ENCODE assay signal across 2 cellular contexts in genomic region chr4:683247-683897, GRCh38.
TF ChIP-seq lines count a peak whose summit lies in the region.

No MANE protein-coding gene starts in this region.

TF ChIP-seq in IMR-90, 13 proteins besides CTCF, POLR2A, EP300 and RAD21:
- no peak for TF ChIP-seq USF2 (IDR thresholded peaks at IDR 0.05; ENCODE audit: low read depth, low read length)
- TF ChIP-seq BHLHE40 (IDR thresholded peaks at IDR 0.05; ENCODE audit: low read depth, low read length): no peak
- no peak for TF ChIP-seq MXI1 (IDR thresholded peaks at IDR 0.05; ENCODE audit: borderline replicate concordance, low read depth, low read length)
- TF ChIP-seq CHD1 (IDR thresholded peaks at IDR 0.05; ENCODE audit: low read depth, low read length): no peak
- TF ChIP-seq MAZ (IDR thresholded peaks at IDR 0.05; ENCODE audit: borderline replicate concordance, low read depth, low read length): no peak
- TF ChIP-seq ELK1 (IDR thresholded peaks at IDR 0.05; ENCODE audit: borderline replicate concordance, low read depth, low read length): no peak
- no peak for TF ChIP-seq NFE2L2 (IDR thresholded peaks at IDR 0.05; ENCODE audit: low read depth, low read length)
- no peak for TF ChIP-seq FOS (IDR thresholded peaks at IDR 0.05; ENCODE audit: low read depth, low read length)
- no peak for TF ChIP-seq RCOR1 (IDR thresholded peaks at IDR 0.05; ENCODE audit: insufficient replicate concordance, low read length)
- no peak for TF ChIP-seq CEBPB (IDR thresholded peaks at IDR 0.05; ENCODE audit: low read depth, low read length)
- no peak for TF ChIP-seq RFX5 (IDR thresholded peaks at IDR 0.05; ENCODE audit: low read depth, low read length)
- no peak for TF ChIP-seq MAFK (IDR thresholded peaks at IDR 0.05; ENCODE audit: low read depth, low read length)

TF ChIP-seq in HepG2, 621 proteins besides CTCF, POLR2A, EP300 and RAD21 (continues in another document):
- TF ChIP-seq HOXA9 (CRISPR knock-in tag; IDR thresholded peaks at IDR 0.05; ENCODE audit: borderline replicate concordance): no peak
- no peak for TF ChIP-seq DZIP1 (CRISPR knock-in tag; IDR thresholded peaks at IDR 0.05)
- no peak for TF ChIP-seq THAP8 (CRISPR knock-in tag; IDR thresholded peaks at IDR 0.05; ENCODE audit: borderline replicate concordance)
- TF ChIP-seq ZNF674 (CRISPR knock-in tag; IDR thresholded peaks at IDR 0.05; ENCODE audit: low read depth): no peak
- TF ChIP-seq ZNF574 (CRISPR knock-in tag; IDR thresholded peaks at IDR 0.05): no peak
- TF ChIP-seq SMARCC2 (IDR thresholded peaks at IDR 0.05): no peak
- TF ChIP-seq ARHGAP35 (CRISPR knock-in tag; IDR thresholded peaks at IDR 0.05; ENCODE audit: borderline replicate concordance): no peak
- no peak for TF ChIP-seq DNMT1 (CRISPR knock-in tag; IDR thresholded peaks at IDR 0.05)
- TF ChIP-seq ZNF777 (CRISPR knock-in tag; IDR thresholded peaks at IDR 0.05): peak; percentile 46; the same call in 1 of the 2 replicates
- no peak for TF ChIP-seq ZNF562 (CRISPR knock-in tag; IDR thresholded peaks at IDR 0.05; ENCODE audit: borderline replicate concordance)
- TF ChIP-seq ATF7-NPFF (CRISPR knock-in tag; IDR thresholded peaks at IDR 0.05; ENCODE audit: low read depth): no peak
- no peak for TF ChIP-seq RARG (CRISPR knock-in tag; IDR thresholded peaks at IDR 0.05; ENCODE audit: low read depth)
- no peak for TF ChIP-seq ZNF816 (CRISPR knock-in tag; IDR thresholded peaks at IDR 0.05; ENCODE audit: borderline replicate concordance)
- no peak for TF ChIP-seq KMT2A (CRISPR knock-in tag; IDR thresholded peaks at IDR 0.05)
- no peak for TF ChIP-seq DMAP1 (CRISPR knock-in tag; IDR thresholded peaks at IDR 0.05)
- TF ChIP-seq ZSCAN25 (CRISPR knock-in tag; IDR thresholded peaks at IDR 0.05): peak; percentile 36; the same call in 1 of the 2 replicates
- no peak for TF ChIP-seq ZNF639 (CRISPR knock-in tag; conservative IDR thresholded peaks at IDR 0.05)
- TF ChIP-seq PATZ1 (CRISPR knock-in tag; IDR thresholded peaks at IDR 0.05): no peak
- 0 out of 2 replicates have a peak, but pooled peaks have one; percentile 44 for TF ChIP-seq ARID4A (CRISPR knock-in tag; IDR thresholded peaks at IDR 0.05; ENCODE audit: borderline replicate concordance)
- no peak for TF ChIP-seq GFI1 (CRISPR knock-in tag; IDR thresholded peaks at IDR 0.05; ENCODE audit: borderline replicate concordance)
- no peak for TF ChIP-seq ERF (CRISPR knock-in tag; IDR thresholded peaks at IDR 0.05)
- no peak for TF ChIP-seq MBD4 (IDR thresholded peaks at IDR 0.05; ENCODE audit: borderline replicate concordance, low read length)
- TF ChIP-seq AGO2 (optimal IDR thresholded peaks at IDR 0.05; ENCODE audit: low read depth, low read length): peak; percentile 48
- no peak for TF ChIP-seq FOSL2 (CRISPR knock-in tag; IDR thresholded peaks at IDR 0.05)
- TF ChIP-seq KAT2B (IDR thresholded peaks at IDR 0.05; ENCODE audit: borderline replicate concordance, low read depth, low read length): no peak
- TF ChIP-seq ZBTB38 (CRISPR knock-in tag; IDR thresholded peaks at IDR 0.05): no peak
- TF ChIP-seq FOXA3 (CRISPR knock-in tag; IDR thresholded peaks at IDR 0.05): no peak
- TF ChIP-seq RBAK (CRISPR knock-in tag; IDR thresholded peaks at IDR 0.05): no peak
- no peak for TF ChIP-seq EED (CRISPR knock-in tag; IDR thresholded peaks at IDR 0.05)
- TF ChIP-seq YEATS4 (CRISPR knock-in tag; IDR thresholded peaks at IDR 0.05; ENCODE audit: borderline replicate concordance): 0 out of 2 replicates have a peak, but pooled peaks have one; percentile 21
- TF ChIP-seq ZFP90 (CRISPR knock-in tag; IDR thresholded peaks at IDR 0.05; ENCODE audit: borderline replicate concordance): peak; percentile 68; the same call in 1 of the 2 replicates
- no peak for TF ChIP-seq NFIB (CRISPR knock-in tag; IDR thresholded peaks at IDR 0.05; ENCODE audit: borderline replicate concordance)
- TF ChIP-seq ZNF609 (CRISPR knock-in tag; IDR thresholded peaks at IDR 0.05; ENCODE audit: borderline replicate concordance): no peak
- TF ChIP-seq ZNF230 (CRISPR knock-in tag; IDR thresholded peaks at IDR 0.05): no peak
